20 cellular contexts compared by ENCODE assay signal in genomic region chr3:159443266-159443665, GRCh38.
DNase-seq lines count a peak whose midpoint lies in the region; ATAC-seq and TF ChIP-seq lines count a peak whose summit lies in the region.
"Had no signal": no experiment of that assay in that cellular context is flagged by ENCODE, and none has a peak within 500 bp of the region (broad histone marks: within the 10 kb centered on the region; RNA-seq: fewer than 3 reads in every experiment).

No MANE protein-coding gene starts in this region.

- POLR2A ChIA-PET in IMR-90 (lab: Charles Lee; ENCODE audit: unreplicated experiment), result no interaction called here

- WGBS in IMR-90 (ENCODE audit: extremely low coverage in 2 of 2, insufficient read length in 1 of 2), 2 experiments, result 90% methylated on average over 2 of the region's 5 CpGs; no CpG with 5 or more reads in 1 of the 2 experiments

- H3K27me3 ChIP-seq in IMR-90 (ENCODE audit: control insufficient read depth, insufficient read depth, low read length), result peaks cover 5% of the 10 kb centered on the region
- H3K27me3 ChIP-seq: SJSA1 had no signal

- in situ Hi-C loops in IMR-90 (cut with MboI; ENCODE audit: low sequenced_read_pairs), result no loop called here

- intact Hi-C loops in IMR-90 (cut with micrococcal nuclease), result no loop called here

- H3K4me2 ChIP-seq in IMR-90 (ENCODE audit: low read depth, low read length), result no peak overlapping the region

- ATAC-seq in IMR-90 (ENCODE audit: low read depth) (no peak), HG02798 (IDR thresholded peaks at IDR 0.05; ENCODE audit: poor library complexity, unreplicated experiment) (no peak)
- ATAC-seq: HepG2, Panc1 had no signal

- H3K4me3 ChIP-seq in IMR-90 (ENCODE audit: insufficient read depth, low read depth, low read length), result no peak overlapping the region
- H3K4me3 ChIP-seq: SJSA1 had no signal

- no peak overlapping the region for H3K9ac ChIP-seq in IMR-90 (ENCODE audit: low read depth, low read length)

- H4K91ac ChIP-seq in IMR-90 (ENCODE audit: insufficient read depth, low read depth, low read length), result no peak overlapping the region

- no peaks in the 10 kb centered on the region for H3K79me1 ChIP-seq in IMR-90 (ENCODE audit: low read depth in 1 of 2, low read length in 2 of 2)

- no peaks in the 10 kb centered on the region for H3K4me1 ChIP-seq in IMR-90 (ENCODE audit: control insufficient read depth, insufficient read depth, low read length)
- H3K4me1 ChIP-seq: SJSA1 had no signal

- no peaks in the 10 kb centered on the region for H3K9me1 ChIP-seq in IMR-90 (ENCODE audit: insufficient read depth, low read length)

- no peaks in the 10 kb centered on the region for H4K20me1 ChIP-seq in IMR-90 (ENCODE audit: insufficient read depth, low read length)

- H3K56ac ChIP-seq in IMR-90 (ENCODE audit: extremely low read depth, insufficient read depth, low read length), result no peak overlapping the region

- dilution Hi-C loops in IMR-90 (cut with HindIII; ENCODE audit: low sequenced_read_pairs, unreplicated experiment), result no loop called here

- no peak overlapping the region for H3K18ac ChIP-seq in IMR-90 (ENCODE audit: low read depth, low read length)

- CTCF ChIA-PET in IMR-90 (lab: Yijun Ruan, JAX), result no interaction called here

- TF ChIP-seq CTCF in IMR-90 (conservative IDR thresholded peaks at IDR 0.05; ENCODE audit: low read depth, low read length), result no peak

- BruUV-seq in IMR-90 (replicated peaks; lab: Mats Ljungman, UMichigan), result no TSS peak

- H2BK120ac ChIP-seq in IMR-90 (ENCODE audit: low read depth, low read length), result no peak overlapping the region

- H4K8ac ChIP-seq in IMR-90 (ENCODE audit: low read depth in 2 of 2, low read length in 2 of 2), result no peak overlapping the region

- TF ChIP-seq RAD21 in IMR-90 (IDR thresholded peaks at IDR 0.05; ENCODE audit: low read length), result no peak

- no peak overlapping the region for H3K4ac ChIP-seq in IMR-90 (ENCODE audit: low read depth, low read length)

- DNase-seq in A172 (ENCODE audit: low spot score) (peak; percentile 27), IMR-90 (peak; percentile 43), astrocyte of the hippocampus (ENCODE audit: low read depth, low spot score) (peak; percentile 87), glomerular visceral epithelial cell (ENCODE audit: extremely low spot score) (peak; percentile 11), NCI-H146 treated with DMSO at 0.1 percent for 48 hours (lab: John Stamatoyannopoulos, UW; ENCODE audit: unreplicated experiment) (no peak), kidney tubule cell (ENCODE audit: low spot score) (no peak)
- no peak for DNase-seq in stimulated activated CD4-positive, alpha-beta T cell treated with anti-CD3 and anti-CD28 coated beads, Interleukin-4, amount 100 ng/mL, for 4 hours
- DNase-seq: GDM1, KBM-7, NCI-H1105, NCI-H1694, NCI-H2081, NCI-H2171, NCI-H524 treated with DMSO at 0.1 percent for 48 hours, NCI-H82 had no signal

- no peak overlapping the region for H3K23ac ChIP-seq in IMR-90 (ENCODE audit: low read depth, low read length)

- H2AK5ac ChIP-seq in IMR-90 (ENCODE audit: low read depth, low read length), result no peak overlapping the region

- no peak overlapping the region for H2AK9ac ChIP-seq in IMR-90 (replicated peaks; ENCODE audit: low read depth, low read length, poor library complexity)

- no peak overlapping the region for H3K27ac ChIP-seq in IMR-90 (ENCODE audit: insufficient read depth, low read length)
- H3K27ac ChIP-seq: 22Rv1, SJSA1 had no signal

- no peak overlapping the region for H4K5ac ChIP-seq in IMR-90 (ENCODE audit: low read depth, low read length)

- TF ChIP-seq POLR2A in IMR-90 (IDR thresholded peaks at IDR 0.05; ENCODE audit: low read depth, low read length), result no peak

- H2BK5ac ChIP-seq in IMR-90 (ENCODE audit: low read depth, low read length, poor library complexity, severe bottlenecking), result no peak overlapping the region

- no peak overlapping the region for H2AFZ ChIP-seq in IMR-90 (replicated peaks; ENCODE audit: low read length, poor library complexity)

- no peaks in the 10 kb centered on the region for H3K36me3 ChIP-seq in IMR-90 (ENCODE audit: control insufficient read depth, insufficient read depth, low read length)
- H3K36me3 ChIP-seq: SJSA1 had no signal

- no peak overlapping the region for H2BK20ac ChIP-seq in IMR-90 (ENCODE audit: low read depth, low read length)

- H2BK15ac ChIP-seq in IMR-90 (ENCODE audit: low read depth, low read length), result no peak overlapping the region

- no peak overlapping the region for H3K14ac ChIP-seq in IMR-90 (replicated peaks; ENCODE audit: low read depth, low read length)

- H3K9me3 ChIP-seq in IMR-90 (ENCODE audit: control insufficient read depth, insufficient read depth, low read length), result no peaks in the 10 kb centered on the region
- H3K9me3 ChIP-seq: SJSA1 had no signal

TF ChIP-seq in IMR-90, 13 proteins besides CTCF, POLR2A, EP300 and RAD21:
- TF ChIP-seq FOS (IDR thresholded peaks at IDR 0.05; ENCODE audit: low read depth, low read length) (no peak), RFX5 (IDR thresholded peaks at IDR 0.05; ENCODE audit: low read depth, low read length) (no peak), MAFK (IDR thresholded peaks at IDR 0.05; ENCODE audit: low read depth, low read length) (no peak), RCOR1 (IDR thresholded peaks at IDR 0.05; ENCODE audit: insufficient replicate concordance, low read length) (no peak), BHLHE40 (IDR thresholded peaks at IDR 0.05; ENCODE audit: low read depth, low read length) (no peak), CHD1 (IDR thresholded peaks at IDR 0.05; ENCODE audit: low read depth, low read length) (no peak), MAZ (IDR thresholded peaks at IDR 0.05; ENCODE audit: borderline replicate concordance, low read depth, low read length) (no peak), NFE2L2 (IDR thresholded peaks at IDR 0.05; ENCODE audit: low read depth, low read length) (no peak), ELK1 (IDR thresholded peaks at IDR 0.05; ENCODE audit: borderline replicate concordance, low read depth, low read length) (no peak), USF2 (IDR thresholded peaks at IDR 0.05; ENCODE audit: low read depth, low read length) (no peak), MXI1 (IDR thresholded peaks at IDR 0.05; ENCODE audit: borderline replicate concordance, low read depth, low read length) (no peak), SMC3 (IDR thresholded peaks at IDR 0.05; ENCODE audit: low read depth, low read length) (no peak), CEBPB (IDR thresholded peaks at IDR 0.05; ENCODE audit: low read depth, low read length) (no peak)

Comparison
In these comparisons a context has a peak if more than half of its experiments do, and no peak if none do; other contexts are left out.
1. DNase-seq: peak in A172 (single experiment), IMR-90 (single experiment), astrocyte of the hippocampus (single experiment) and glomerular visceral epithelial cell (single experiment); none in NCI-H146 treated with DMSO at 0.1 percent for 48 hours (single experiment), stimulated activated CD4-positive, alpha-beta T cell treated with anti-CD3 and anti-CD28 coated beads, Interleukin-4, amount 100 ng/mL, for 4 hours (0 of 2) and kidney tubule cell (single experiment).